In the genomic region with DNA sequence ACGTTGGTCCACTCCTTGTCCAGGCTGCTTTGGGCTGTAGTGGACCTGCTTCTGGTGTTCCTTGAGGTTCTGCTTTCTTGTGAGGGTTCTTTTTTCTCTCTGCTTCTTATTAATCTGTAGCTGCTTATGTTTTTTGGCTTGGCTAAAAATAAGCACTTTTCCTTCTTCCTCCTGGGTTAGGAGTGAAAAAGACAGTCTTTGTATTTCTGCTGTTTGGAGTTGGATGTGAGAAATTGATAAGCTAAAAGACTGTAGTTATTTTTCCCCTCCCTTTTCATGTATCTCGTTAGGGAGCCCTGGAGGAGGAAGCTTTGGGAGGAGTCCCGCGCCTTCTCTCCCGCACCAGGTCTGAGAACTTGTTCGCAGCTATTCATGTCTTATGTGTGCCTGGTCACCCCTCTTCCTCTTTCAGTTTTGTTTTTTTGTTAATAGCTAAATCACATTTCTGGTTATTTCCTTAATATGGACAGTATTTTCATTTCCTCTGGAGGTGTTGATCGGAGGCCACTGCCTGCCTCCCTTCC, we compare ENCODE assay signal across 1 cellular context.
A peak's percentile ranks its signal among the peaks of the same experiment; 100 is the strongest.
TF ChIP-seq lines count a peak whose summit lies in the region.

No MANE protein-coding gene starts in this region.

TF ChIP-seq in K562, 482 proteins besides CTCF, POLR2A, EP300 and RAD21 (continued from another document and continues in another):
- TF ChIP-seq GTF3C2 (IDR thresholded peaks at IDR 0.05; ENCODE audit: borderline replicate concordance, extremely low read depth, insufficient read length) (no peak), IRF2 (CRISPR knock-in tag; IDR thresholded peaks at IDR 0.05) (no peak), NEUROD1 (IDR thresholded peaks at IDR 0.05; ENCODE audit: borderline replicate concordance, low read depth, low read length, partially characterized antibody) (peak; percentile 76), BCL6 (CRISPR knock-in tag; IDR thresholded peaks at IDR 0.05) (no peak), TCFL5 (CRISPR knock-in tag; conservative IDR thresholded peaks at IDR 0.05) (0 out of 2 replicates have a peak, but pooled peaks have one; percentile 6), CBFA2T3 (IDR thresholded peaks at IDR 0.05) (peak; percentile 55), SMARCA5 (IDR thresholded peaks at IDR 0.05) (0 out of 2 replicates have a peak, but pooled peaks have one; percentile 33), CXXC5 (CRISPR knock-in tag; IDR thresholded peaks at IDR 0.05) (0 out of 2 replicates have a peak, but pooled peaks have one; percentile 8), MLLT1 (IDR thresholded peaks at IDR 0.05) (peak; percentile 50 to 98; a peak in 3 of 4 replicates), DIDO1 (tag; IDR thresholded peaks at IDR 0.05; ENCODE audit: low read depth) (no peak), MEIS2 (IDR thresholded peaks at IDR 0.05; ENCODE audit: partially characterized antibody) (no peak), ZNF174 (CRISPR knock-in tag; IDR thresholded peaks at IDR 0.05) (no peak), DPF2 (IDR thresholded peaks at IDR 0.05) (peak; percentile 73), HDAC1 (IDR thresholded peaks at IDR 0.05) (0 out of 4 replicates have a peak, but pooled peaks of 1 of the 2 experiments have one; percentile 33), MAFK (IDR thresholded peaks at IDR 0.05; ENCODE audit: low read length) (peak; percentile 7; the same call in 1 of the 2 replicates), ZFP30 (CRISPR knock-in tag; IDR thresholded peaks at IDR 0.05; ENCODE audit: borderline replicate concordance) (no peak), ETV1 (tag; conservative IDR thresholded peaks at IDR 0.05; ENCODE audit: low read depth) (0 out of 2 replicates have a peak, but pooled peaks have one; percentile 8), STAT5A (IDR thresholded peaks at IDR 0.05; ENCODE audit: borderline replicate concordance, low read length) (0 out of 2 replicates have a peak, but pooled peaks have one; percentile 6), ELF1 (tag; IDR thresholded peaks at IDR 0.05) (0 out of 2 replicates have a peak, but pooled peaks have one; percentile 54), ZBTB40 (IDR thresholded peaks at IDR 0.05) (0 out of 2 replicates have a peak, but pooled peaks have one; percentile 57), ZBTB40 (CRISPR knock-in tag; IDR thresholded peaks at IDR 0.05) (no peak), ZNF707 (CRISPR knock-in tag; conservative IDR thresholded peaks at IDR 0.05) (no peak), MTA3 (IDR thresholded peaks at IDR 0.05; ENCODE audit: borderline replicate concordance) (peak; percentile 51), MAZ (CRISPR knock-in tag; conservative IDR thresholded peaks at IDR 0.05 in 1 of 2, IDR thresholded peaks at IDR 0.05 in 1 of 2) (peak in 1 of 2 experiments; percentile 60; a peak in 1 of 4 replicates), SMAD4 (CRISPR knock-in tag; conservative IDR thresholded peaks at IDR 0.05) (peak; percentile 27; the same call in 1 of the 2 replicates)
- TF ChIP-seq, protein P1, sequence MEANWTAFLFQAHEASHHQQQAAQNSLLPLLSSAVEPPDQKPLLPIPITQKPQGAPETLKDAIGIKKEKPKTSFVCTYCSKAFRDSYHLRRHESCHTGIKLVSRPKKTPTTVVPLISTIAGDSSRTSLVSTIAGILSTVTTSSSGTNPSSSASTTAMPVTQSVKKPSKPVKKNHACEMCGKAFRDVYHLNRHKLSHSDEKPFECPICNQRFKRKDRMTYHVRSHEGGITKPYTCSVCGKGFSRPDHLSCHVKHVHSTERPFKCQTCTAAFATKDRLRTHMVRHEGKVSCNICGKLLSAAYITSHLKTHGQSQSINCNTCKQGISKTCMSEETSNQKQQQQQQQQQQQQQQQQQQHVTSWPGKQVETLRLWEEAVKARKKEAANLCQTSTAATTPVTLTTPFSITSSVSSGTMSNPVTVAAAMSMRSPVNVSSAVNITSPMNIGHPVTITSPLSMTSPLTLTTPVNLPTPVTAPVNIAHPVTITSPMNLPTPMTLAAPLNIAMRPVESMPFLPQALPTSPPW (CRISPR knock-in tag; IDR thresholded peaks at IDR 0.05), result peak; percentile 73
- TF ChIP-seq, protein P2, sequence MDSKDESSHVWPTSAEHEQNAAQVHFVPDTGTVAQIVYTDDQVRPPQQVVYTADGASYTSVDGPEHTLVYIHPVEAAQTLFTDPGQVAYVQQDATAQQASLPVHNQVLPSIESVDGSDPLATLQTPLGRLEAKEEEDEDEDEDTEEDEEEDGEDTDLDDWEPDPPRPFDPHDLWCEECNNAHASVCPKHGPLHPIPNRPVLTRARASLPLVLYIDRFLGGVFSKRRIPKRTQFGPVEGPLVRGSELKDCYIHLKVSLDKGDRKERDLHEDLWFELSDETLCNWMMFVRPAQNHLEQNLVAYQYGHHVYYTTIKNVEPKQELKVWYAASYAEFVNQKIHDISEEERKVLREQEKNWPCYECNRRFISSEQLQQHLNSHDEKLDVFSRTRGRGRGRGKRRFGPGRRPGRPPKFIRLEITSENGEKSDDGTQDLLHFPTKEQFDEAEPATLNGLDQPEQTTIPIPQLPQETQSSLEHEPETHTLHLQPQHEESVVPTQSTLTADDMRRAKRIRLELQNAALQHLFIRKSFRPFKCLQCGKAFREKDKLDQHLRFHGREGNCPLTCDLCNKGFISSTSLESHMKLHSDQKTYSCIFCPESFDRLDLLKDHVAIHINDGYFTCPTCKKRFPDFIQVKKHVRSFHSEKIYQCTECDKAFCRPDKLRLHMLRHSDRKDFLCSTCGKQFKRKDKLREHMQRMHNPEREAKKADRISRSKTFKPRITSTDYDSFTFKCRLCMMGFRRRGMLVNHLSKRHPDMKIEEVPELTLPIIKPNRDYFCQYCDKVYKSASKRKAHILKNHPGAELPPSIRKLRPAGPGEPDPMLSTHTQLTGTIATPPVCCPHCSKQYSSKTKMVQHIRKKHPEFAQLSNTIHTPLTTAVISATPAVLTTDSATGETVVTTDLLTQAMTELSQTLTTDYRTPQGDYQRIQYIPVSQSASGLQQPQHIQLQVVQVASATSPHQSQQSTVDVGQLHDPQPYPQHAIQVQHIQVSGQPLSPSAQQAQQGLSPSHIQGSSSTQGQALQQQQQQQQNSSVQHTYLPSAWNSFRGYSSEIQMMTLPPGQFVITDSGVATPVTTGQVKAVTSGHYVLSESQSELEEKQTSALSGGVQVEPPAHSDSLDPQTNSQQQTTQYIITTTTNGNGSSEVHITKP (IDR thresholded peaks at IDR 0.05; ENCODE audit: partially characterized antibody), result peak; percentile 43
- TF ChIP-seq, protein P3, sequence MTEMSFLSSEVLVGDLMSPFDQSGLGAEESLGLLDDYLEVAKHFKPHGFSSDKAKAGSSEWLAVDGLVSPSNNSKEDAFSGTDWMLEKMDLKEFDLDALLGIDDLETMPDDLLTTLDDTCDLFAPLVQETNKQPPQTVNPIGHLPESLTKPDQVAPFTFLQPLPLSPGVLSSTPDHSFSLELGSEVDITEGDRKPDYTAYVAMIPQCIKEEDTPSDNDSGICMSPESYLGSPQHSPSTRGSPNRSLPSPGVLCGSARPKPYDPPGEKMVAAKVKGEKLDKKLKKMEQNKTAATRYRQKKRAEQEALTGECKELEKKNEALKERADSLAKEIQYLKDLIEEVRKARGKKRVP (CRISPR knock-in tag; IDR thresholded peaks at IDR 0.05), result no peak
- TF ChIP-seq, protein P4, sequence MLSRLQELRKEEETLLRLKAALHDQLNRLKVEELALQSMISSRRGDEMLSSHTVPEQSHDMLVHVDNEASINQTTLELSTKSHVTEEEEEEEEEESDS (CRISPR knock-in tag; IDR thresholded peaks at IDR 0.05), result no peak
- TF ChIP-seq, protein P5, sequence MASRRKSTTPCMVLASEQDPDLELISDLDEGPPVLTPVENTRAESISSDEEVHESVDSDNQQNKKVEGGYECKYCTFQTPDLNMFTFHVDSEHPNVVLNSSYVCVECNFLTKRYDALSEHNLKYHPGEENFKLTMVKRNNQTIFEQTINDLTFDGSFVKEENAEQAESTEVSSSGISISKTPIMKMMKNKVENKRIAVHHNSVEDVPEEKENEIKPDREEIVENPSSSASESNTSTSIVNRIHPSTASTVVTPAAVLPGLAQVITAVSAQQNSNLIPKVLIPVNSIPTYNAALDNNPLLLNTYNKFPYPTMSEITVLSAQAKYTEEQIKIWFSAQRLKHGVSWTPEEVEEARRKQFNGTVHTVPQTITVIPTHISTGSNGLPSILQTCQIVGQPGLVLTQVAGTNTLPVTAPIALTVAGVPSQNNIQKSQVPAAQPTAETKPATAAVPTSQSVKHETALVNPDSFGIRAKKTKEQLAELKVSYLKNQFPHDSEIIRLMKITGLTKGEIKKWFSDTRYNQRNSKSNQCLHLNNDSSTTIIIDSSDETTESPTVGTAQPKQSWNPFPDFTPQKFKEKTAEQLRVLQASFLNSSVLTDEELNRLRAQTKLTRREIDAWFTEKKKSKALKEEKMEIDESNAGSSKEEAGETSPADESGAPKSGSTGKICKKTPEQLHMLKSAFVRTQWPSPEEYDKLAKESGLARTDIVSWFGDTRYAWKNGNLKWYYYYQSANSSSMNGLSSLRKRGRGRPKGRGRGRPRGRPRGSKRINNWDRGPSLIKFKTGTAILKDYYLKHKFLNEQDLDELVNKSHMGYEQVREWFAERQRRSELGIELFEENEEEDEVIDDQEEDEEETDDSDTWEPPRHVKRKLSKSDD (conservative IDR thresholded peaks at IDR 0.05; ENCODE audit: low read length), result no peak
